In genomic region chr11:58963551-58964075, GRCh38 we compare ENCODE assay signal across 12 cellular contexts. TPM values are rescaled to one million over a fixed set of nuclear protein-coding genes. Genes with fewer than 3 reads are reported as not detected.
DNase-seq lines count a peak whose midpoint lies in the region; ATAC-seq, FAIRE-seq and TF ChIP-seq lines count a peak whose summit lies in the region.
"Had no signal": no experiment of that assay in that cellular context is flagged by ENCODE, and none has a peak within 500 bp of the region (broad histone marks: within the 10 kb centered on the region; RNA-seq: fewer than 3 reads in every experiment).

No MANE protein-coding gene starts in this region.

- peak in 1 of 2 experiments; percentile 53 for DNase-seq in A549 (ENCODE audit: low read depth in 1 of 2, low spot score in 1 of 2)
- DNase-seq in MG63, result peak; percentile 20
- peak; percentile 70 for DNase-seq in epithelial cell of prostate (ENCODE audit: low read depth, low spot score)
- DNase-seq in lung (ENCODE audit: low spot score), result no peak
- no peak for DNase-seq in NCI-H2081 (lab: John Stamatoyannopoulos, UW)
- DNase-seq in NCI-H2107 (lab: John Stamatoyannopoulos, UW), result no peak
- DNase-seq: activated naive CD4-positive, alpha-beta T cell treated with Interleukin-2 at 50 U/mL for 16 hours; CD4-positive, CD25-positive, alpha-beta regulatory T cell; NCI-H446 treated with DMSO at 0.1 percent for 48 hours; stimulated activated CD4-positive, alpha-beta T cell treated with anti-CD3 and anti-CD28 coated beads, Interleukin-2, amount 100 ng/mL, for 24 hours had no signal

- H3K27me3 ChIP-seq in MG63, result no peaks in the 10 kb centered on the region
- H3K27me3 ChIP-seq in lung (ENCODE audit: control insufficient read depth, insufficient read depth), result no peaks in the 10 kb centered on the region

- H3K4me3 ChIP-seq in A549 (no peak overlapping the region; the same call in 2 of the 3 replicates), MG63 (no peak overlapping the region), lung (no peak overlapping the region)

- 0 out of 3 replicates have a peak overlapping the region, but pooled peaks have one; percentile 19 for H3K4me2 ChIP-seq in A549

- H3K36me3 ChIP-seq in MG63 (no peaks in the 10 kb centered on the region), lung (ENCODE audit: control insufficient read depth in 2 of 2, insufficient read depth in 2 of 2, low read length in 2 of 2) (no peaks in the 10 kb centered on the region)

- no peak for TF ChIP-seq RAD21 in A549 (conservative IDR thresholded peaks at IDR 0.05 in 1 of 2, IDR thresholded peaks at IDR 0.05 in 1 of 2)

- CTCF ChIA-PET in A549 (lab: Yijun Ruan, JAX), result interaction anchor here (1.1 kb wide), 1 partner anchor 173 kb away, joined by 3 read pairs; no protein-coding TSS in a partner anchor

- POLR2A ChIA-PET in A549 (lab: Yijun Ruan, JAX), result no interaction called here

- TF ChIP-seq POLR2A in A549 (IDR thresholded peaks at IDR 0.05; ENCODE audit: low read length), result no peak

- ATAC-seq in A549 (peak; percentile 55 to 72; a peak in 5 of 6 replicates), lung (ENCODE audit: insufficient read depth, low FRiP score) (peak; percentile 19), HG02588 (IDR thresholded peaks at IDR 0.05; ENCODE audit: unreplicated experiment) (no peak), HG03442 (IDR thresholded peaks at IDR 0.05; ENCODE audit: unreplicated experiment) (no peak)

- H3K9me3 ChIP-seq in A549 (no peaks in the 10 kb centered on the region), MG63 (no peaks in the 10 kb centered on the region), lung (ENCODE audit: control insufficient read depth in 2 of 2, insufficient read depth in 1 of 2, low read length in 1 of 2) (peaks cover 0 to 6% of the 10 kb centered on the region in 2 donors)

- TF ChIP-seq EP300 in A549 (IDR thresholded peaks at IDR 0.05), result no peak

- H3K27ac ChIP-seq in A549 (no peak overlapping the region), epithelial cell of prostate (no peak overlapping the region), lung (ENCODE audit: low read depth in 1 of 2, low read length in 1 of 2) (no peak overlapping the region)

- H3K4me1 ChIP-seq in A549 (no peaks in the 10 kb centered on the region), lung (ENCODE audit: control insufficient read depth in 2 of 2, insufficient read depth in 2 of 2, low read length in 2 of 2) (no peaks in the 10 kb centered on the region)

- TF ChIP-seq CTCF in A549 (IDR thresholded peaks at IDR 0.05) (no peak), lung (IDR thresholded peaks at IDR 0.05; ENCODE audit: control extremely low read depth, extremely low read depth) (no peak)

- no peak for FAIRE-seq in A549 (lab: Jason Lieb, UNC)

- WGBS in A549 (ENCODE audit: missing lambda C conversion rate), result 37% methylated on average over 27 of the region's 27 CpGs
- 46 to 69% methylated on average over 27 of the region's 27 CpGs for WGBS in lung, 2 donors

TF ChIP-seq in A549, 52 proteins besides CTCF, POLR2A, EP300 and RAD21:
- TF ChIP-seq CHD2 (IDR thresholded peaks at IDR 0.05; ENCODE audit: low read length, partially characterized antibody), result no peak
- TF ChIP-seq SREBF2 (IDR thresholded peaks at IDR 0.05), result no peak
- no peak for TF ChIP-seq NPAS2 (CRISPR knock-in tag; IDR thresholded peaks at IDR 0.05; ENCODE audit: borderline replicate concordance)
- no peak for TF ChIP-seq GATA3 (IDR thresholded peaks at IDR 0.05; ENCODE audit: borderline replicate concordance)
- no peak for TF ChIP-seq PHF8 (IDR thresholded peaks at IDR 0.05; ENCODE audit: borderline replicate concordance, low read depth)
- TF ChIP-seq BHLHE40 (IDR thresholded peaks at IDR 0.05; ENCODE audit: low read depth, low read length), result no peak
- no peak for TF ChIP-seq KDM5A (IDR thresholded peaks at IDR 0.05)
- TF ChIP-seq TP53 (CRISPR knock-in tag; IDR thresholded peaks at IDR 0.05), result no peak
- no peak for TF ChIP-seq ZC3H11A (IDR thresholded peaks at IDR 0.05)
- no peak for TF ChIP-seq CHD4 (IDR thresholded peaks at IDR 0.05; ENCODE audit: borderline replicate concordance)
- TF ChIP-seq MYC (IDR thresholded peaks at IDR 0.05; ENCODE audit: borderline replicate concordance, low read length), result no peak
- TF ChIP-seq CBX2 (IDR thresholded peaks at IDR 0.05; ENCODE audit: borderline replicate concordance, low read depth), result no peak
- no peak for TF ChIP-seq HOXA7 (CRISPR knock-in tag; IDR thresholded peaks at IDR 0.05)

RNA-seq across cellular contexts. Expression of gene GLYATL1, which starts 24.3 kb away (rescaled TPM):
- polyA plus RNA-seq in A549 (2011; rRNA removed), result 0.10 and 0.13 TPM in 2 replicates
- polyA plus RNA-seq in A549 (2012; cell fraction: cytosol; rRNA removed), result 0.07 TPM in 1 of 2 replicates, not detected in the other
- 0.08 TPM in 1 of 2 replicates, not detected in the other for polyA plus RNA-seq in A549 (2012; cell fraction: nucleus; rRNA removed)
- polyA plus RNA-seq in A549 (2017; fragmentation: RNase III; extraction: RNeasy Plus Mini Kit Qiagen cat#74134 plus additional on column Dnase treatment), result 0.14 to 0.24 TPM in 2 of 3 replicates, not detected in the other
- not detected in 2 replicates for polyA minus RNA-seq in A549 (2011; rRNA and poly(A)+ RNA removed)
- not detected in 2 replicates for total RNA-seq in MG63 (2014; rRNA removed; shearing (Covaris generic); ENCODE audit: low replicate concordance)
- 1 to 10 TPM in 1 of 2 donors, under 1 TPM in 1; 0.31 to 1.8 TPM for total RNA-seq in lung
- polyA plus RNA-seq in lung, result under 1 TPM in 1 of 2 donors, not detected in 1; 0.05 TPM
- total RNA-seq: CD4-positive, CD25-positive, alpha-beta regulatory T cell had no signal
- polyA plus RNA-seq: CD4-positive, CD25-positive, alpha-beta regulatory T cell had no signal

Comparison
In these comparisons a context has a peak if more than half of its experiments do, and no peak if none do; other contexts are left out.
1. ATAC-seq: peak in A549 (2 of 2) and lung (single experiment); none in HG02588 (single experiment) and HG03442 (single experiment).
2. DNase-seq: peak in MG63 (single experiment) and epithelial cell of prostate (single experiment); none in lung (single experiment), NCI-H2081 (0 of 2) and NCI-H2107 (single experiment).